8 cellular contexts compared by ENCODE assay signal in the genomic region with DNA sequence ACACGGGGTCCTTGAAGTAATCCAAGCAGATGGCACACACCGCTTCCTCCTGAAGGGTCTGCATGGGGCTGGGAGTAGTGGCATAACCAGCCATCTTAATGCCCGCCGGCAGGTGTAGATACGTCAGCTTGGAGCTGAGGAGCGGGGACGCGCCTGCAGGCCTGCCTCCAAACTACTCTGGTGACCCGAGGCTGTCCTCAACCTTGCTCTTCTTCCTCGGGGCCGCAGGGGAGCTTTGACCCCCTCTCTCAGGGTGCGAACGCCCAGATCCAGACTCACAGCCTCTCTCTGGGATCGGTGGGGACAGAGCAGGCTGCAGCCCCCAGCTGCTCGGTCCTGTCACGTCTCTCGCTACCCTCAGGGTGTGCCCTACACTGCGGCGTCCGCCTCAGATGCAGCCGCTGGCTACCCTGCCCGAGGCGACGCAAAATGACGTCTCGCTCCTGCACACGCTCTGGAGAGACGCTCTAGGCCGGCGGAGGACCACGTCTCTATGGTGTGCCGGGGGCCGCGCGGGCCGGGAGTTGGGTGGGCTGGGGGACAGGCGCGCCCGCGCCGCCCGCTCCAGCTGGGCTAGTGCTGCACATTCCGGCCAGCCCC. TPM values are rescaled to one million over a fixed set of nuclear protein-coding genes. Genes with fewer than 3 reads are reported as not detected.
DNase-seq lines count a peak whose midpoint lies in the region; ATAC-seq and TF ChIP-seq lines count a peak whose summit lies in the region.

Gene TRIM52, minus strand, starts transcription at position 424 of the 600 bp plus-strand sequence. Its CDS starts 330 bp downstream, at position 94.

- peaks cover 23% of the 10 kb centered on the region for H3K36me3 Mint-ChIP-seq in activated naive CD8-positive, alpha-beta T cell treated with anti-CD3 and anti-CD28 coated beads, Interleukin-2, amount 10 ng/mL, durations not matched to agents 7 days and 5 days

- intact Hi-C loops in Panc1 (cut with micrococcal nuclease; ENCODE audit: unreplicated experiment) (no loop called here), left cardiac atrium (cut with DNase I) (loop anchor here in 1 of 2 donors (5.0 kb wide), 1 partner anchor 74 kb away; no protein-coding TSS in a partner anchor)

- H3K9me3 ChIP-seq in Panc1 (ENCODE audit: control insufficient read depth, insufficient read depth, low read depth, low read length), result no peaks in the 10 kb centered on the region

- POLR2A ChIA-PET in Panc1 (lab: Charles Lee), result interaction anchor here (0.5 to 1.3 kb wide), 2 partner anchors 8 to 15 kb away, joined by 3 to 5 read pairs; no protein-coding TSS in a partner anchor
- POLR2A ChIA-PET in activated naive CD8-positive, alpha-beta T cell treated with anti-CD3 and anti-CD28 coated beads, Interleukin-2, amount 10 ng/mL, durations not matched to agents 7 days and 5 days (lab: Charles Lee), result interaction anchor here (0.9 to 6.4 kb wide), 18 partner anchors 13 to 457 kb away, joined by 3 to 202 read pairs (median 6); partner anchors contain the start of genes MGAT1, RACK1, TRIM41 and TRIM7

- peak within 1 kb of the TSS; percentile 97 for H3K4me3 Mint-ChIP-seq in activated naive CD8-positive, alpha-beta T cell treated with anti-CD3 and anti-CD28 coated beads, Interleukin-2, amount 10 ng/mL, durations not matched to agents 7 days and 5 days

- no TSS peak for BruUV-seq in Panc1 (replicated peaks; lab: Mats Ljungman, UMichigan)

- peaks cover 36% of the 10 kb centered on the region for H3K4me1 Mint-ChIP-seq in activated naive CD8-positive, alpha-beta T cell treated with anti-CD3 and anti-CD28 coated beads, Interleukin-2, amount 10 ng/mL, durations not matched to agents 7 days and 5 days

- CTCF ChIA-PET in Panc1 (lab: Charles Lee), result no interaction called here

- no peaks in the 10 kb centered on the region for H3K27me3 ChIP-seq in Panc1 (ENCODE audit: control insufficient read depth, insufficient read depth, low read length)
- H3K27me3 ChIP-seq in rectal smooth muscle tissue (ENCODE audit: control insufficient read depth, insufficient read depth, low read length), result no peaks in the 10 kb centered on the region

- H3K27ac ChIP-seq in Panc1 (ENCODE audit: low read length) (peak within 1 kb of the TSS; percentile 90), rectal smooth muscle tissue (ENCODE audit: low read depth, low read length) (peak within 1 kb of the TSS; percentile 99)

- in situ Hi-C loops in Panc1 (cut with HindIII; ENCODE audit: low pct_unique_long_range_greater_than_20kb, low sequenced_read_pairs), result no loop called here

- H3K9ac ChIP-seq in rectal smooth muscle tissue (ENCODE audit: low read length), result peak within 1 kb of the TSS; percentile 99

- DNase-seq in GM12865 (ENCODE audit: low read depth) (peak; percentile 96), Panc1 (ENCODE audit: low read depth, low spot score) (no peak), left cardiac atrium (peak; percentile 95), NCI-H1048 (lab: John Stamatoyannopoulos, UW) (no peak), GF-D8 (lab: John Stamatoyannopoulos, UW) (no peak)
- peak; percentile 91 for DNase-seq in activated naive CD8-positive, alpha-beta T cell treated with anti-CD3 and anti-CD28 coated beads, Interleukin-2, amount 10 ng/mL, durations not matched to agents 7 days and 5 days

- ATAC-seq in HG02642 (IDR thresholded peaks at IDR 0.05; ENCODE audit: poor library complexity, unreplicated experiment), result peak; percentile 84
- peak; percentile 89 for ATAC-seq in Panc1
- ATAC-seq in activated naive CD8-positive, alpha-beta T cell treated with anti-CD3 and anti-CD28 coated beads, Interleukin-2, amount 10 ng/mL, durations not matched to agents 7 days and 5 days (ENCODE audit: low read depth), result peak; percentile 86
- peak; percentile 95 for ATAC-seq in left cardiac atrium

- no peaks in the 10 kb centered on the region for H3K9me3 Mint-ChIP-seq in activated naive CD8-positive, alpha-beta T cell treated with anti-CD3 and anti-CD28 coated beads, Interleukin-2, amount 10 ng/mL, durations not matched to agents 7 days and 5 days

- H3K36me3 ChIP-seq in Panc1 (ENCODE audit: control insufficient read depth, insufficient read depth, low read length) (peaks cover 4% of the 10 kb centered on the region), rectal smooth muscle tissue (ENCODE audit: control insufficient read depth, insufficient read depth, low read length) (peaks cover 6% of the 10 kb centered on the region)

- no peaks in the 10 kb centered on the region for H3K27me3 Mint-ChIP-seq in activated naive CD8-positive, alpha-beta T cell treated with anti-CD3 and anti-CD28 coated beads, Interleukin-2, amount 10 ng/mL, durations not matched to agents 7 days and 5 days

- peak within 1 kb of the TSS; percentile 93 for H3K27ac Mint-ChIP-seq in activated naive CD8-positive, alpha-beta T cell treated with anti-CD3 and anti-CD28 coated beads, Interleukin-2, amount 10 ng/mL, durations not matched to agents 7 days and 5 days

- H3K4me1 ChIP-seq in Panc1 (ENCODE audit: control insufficient read depth, insufficient read depth, low read length) (peaks cover 19% of the 10 kb centered on the region), rectal smooth muscle tissue (ENCODE audit: control insufficient read depth, insufficient read depth, low read length) (peaks cover 16% of the 10 kb centered on the region)

- TF ChIP-seq CTCF in GM12865 (IDR thresholded peaks at IDR 0.05; ENCODE audit: insufficient read depth, low read depth, low read length, missing control alignments) (no peak), Panc1 (IDR thresholded peaks at IDR 0.05) (no peak)

- H3K4me3 ChIP-seq in GM12865 (ENCODE audit: low read depth, low read length) (peak within 1 kb of the TSS; percentile 90), Panc1 (ENCODE audit: low read depth in 2 of 2, low read length in 2 of 2) (peak within 1 kb of the TSS; percentile 71 to 78), rectal smooth muscle tissue (ENCODE audit: low read length) (peak within 1 kb of the TSS; percentile 99)

RNA-seq across cellular contexts. Expression of gene TRIM52, which starts in this region (rescaled TPM):
- total RNA-seq in Panc1 (2021; ENCODE audit: unreplicated experiment) (9.3 TPM), left cardiac atrium (10 to 100 TPM in 1 of 2 donors, 1 to 10 TPM in 1; 9.8 to 10.1 TPM)
- 5.2 TPM for polyA plus RNA-seq in Panc1 (2012; ENCODE audit: insufficient read length)
- 10 to 100 TPM; 43.0 to 43.5 TPM for total RNA-seq in activated naive CD8-positive, alpha-beta T cell treated with anti-CD3 and anti-CD28 coated beads, Interleukin-2, amount 10 ng/mL, durations not matched to agents 7 days and 5 days

Comparison
In these comparisons a context has a peak if more than half of its experiments do, and no peak if none do; other contexts are left out.
1. DNase-seq: peak in GM12865 (single experiment), activated naive CD8-positive, alpha-beta T cell treated with anti-CD3 and anti-CD28 coated beads, Interleukin-2, amount 10 ng/mL, durations not matched to agents 7 days and 5 days (single experiment) and left cardiac atrium (single experiment); none in Panc1 (single experiment), NCI-H1048 (single experiment) and GF-D8 (single experiment).
2. Peak in every context shown above with its lines, with median percentiles within 50 percentile points of each other: H3K4me3 ChIP-seq and ATAC-seq.